In genomic region chrX:16012250-16012649, GRCh38 we compare ENCODE assay signal across 32 cellular contexts.
"Had no signal": no experiment of that assay in that cellular context is flagged by ENCODE, and none has a peak within 500 bp of the region (broad histone marks: within the 10 kb centered on the region; RNA-seq: fewer than 3 reads in every experiment).

No MANE protein-coding gene starts in this region.

- H3K4me3 ChIP-seq: adrenal gland, body of pancreas, colonic mucosa, esophagus squamous epithelium, gastroesophageal sphincter had no signal

- H3K27me3 Mint-ChIP-seq: activated B cell treated with CpG ODN at 0.5 μM for 24 hours; activated CD8-positive, alpha-beta T cell treated with anti-CD3 and anti-CD28 coated beads for 36 hours; activated naive CD4-positive, alpha-beta T cell treated with anti-CD3 and anti-CD28 coated beads, Interleukin-2, amount 50 U/mL, for 24 hours; activated naive CD8-positive, alpha-beta T cell treated with anti-CD3 and anti-CD28 coated beads for 36 hours; activated naive CD8-positive, alpha-beta T cell treated with anti-CD3 and anti-CD28 coated beads, Interleukin-2, amount 50 U/mL, for 24 hours; activated T-helper 17 cell treated with anti-CD3 and anti-CD28 coated beads, Interleukin-2, amount 50 U/mL, for 72 hours; T-helper 17 cell had no signal

- H3K4me3 Mint-ChIP-seq: activated B cell treated with CpG ODN at 0.5 μM for 24 hours; activated CD8-positive, alpha-beta T cell treated with anti-CD3 and anti-CD28 coated beads for 36 hours; activated naive CD4-positive, alpha-beta T cell treated with anti-CD3 and anti-CD28 coated beads for 36 hours; activated naive CD4-positive, alpha-beta T cell treated with anti-CD3 and anti-CD28 coated beads, Interleukin-2, amount 50 U/mL, for 24 hours; activated naive CD8-positive, alpha-beta T cell treated with anti-CD3 and anti-CD28 coated beads for 36 hours; activated naive CD8-positive, alpha-beta T cell treated with anti-CD3 and anti-CD28 coated beads, Interleukin-2, amount 50 U/mL, for 24 hours; activated T-cell treated with anti-CD3 and anti-CD28 coated beads, Interleukin-2, amount 50 U/mL, for 4 hours; activated T-helper 17 cell treated with anti-CD3 and anti-CD28 coated beads, Interleukin-2, amount 50 U/mL, for 72 hours; T-helper 17 cell; T-helper 2 cell treated with Interferon-gamma antibody and Interleukin-4, amounts not matched to agents 5 μg/mL and 100 μg/mL, for 36 hours had no signal

- H3K9me3 ChIP-seq: adrenal gland, body of pancreas, colonic mucosa, esophagus squamous epithelium, gastroesophageal sphincter had no signal

- H3K27ac Mint-ChIP-seq: activated B cell treated with CpG ODN at 0.5 μM for 24 hours; activated CD8-positive, alpha-beta T cell treated with anti-CD3 and anti-CD28 coated beads for 36 hours; activated naive CD4-positive, alpha-beta T cell treated with anti-CD3 and anti-CD28 coated beads for 36 hours; activated naive CD4-positive, alpha-beta T cell treated with anti-CD3 and anti-CD28 coated beads, Interleukin-2, amount 50 U/mL, for 24 hours; activated naive CD8-positive, alpha-beta T cell treated with anti-CD3 and anti-CD28 coated beads for 36 hours; activated naive CD8-positive, alpha-beta T cell treated with anti-CD3 and anti-CD28 coated beads, Interleukin-2, amount 50 U/mL, for 24 hours; activated T-helper 17 cell treated with anti-CD3 and anti-CD28 coated beads, Interleukin-2, amount 50 U/mL, for 72 hours; T-helper 17 cell; T-helper 2 cell treated with Interferon-gamma antibody and Interleukin-4, amounts not matched to agents 5 μg/mL and 100 μg/mL, for 36 hours had no signal

- H3K36me3 ChIP-seq: adrenal gland, colonic mucosa, esophagus squamous epithelium, gastroesophageal sphincter, WERI-Rb-1 had no signal

- ATAC-seq: activated CD4-positive, CD25-positive, alpha-beta regulatory T cell treated with anti-CD3 and anti-CD28 coated beads, Interleukin-2, amount 50 U/mL, for 24 hours; activated CD8-positive, alpha-beta T cell treated with anti-CD3 and anti-CD28 coated beads for 36 hours; activated naive CD8-positive, alpha-beta T cell treated with anti-CD3 and anti-CD28 coated beads, Interleukin-2, amount 50 U/mL, for 24 hours; activated T-cell treated with anti-CD3 and anti-CD28 coated beads, Interleukin-2, amount 50 U/mL, for 4 hours; activated T-helper 17 cell treated with anti-CD3 and anti-CD28 coated beads, Interleukin-2, amount 50 U/mL, for 72 hours; body of pancreas; gastroesophageal sphincter; T-helper 17 cell had no signal

- H3K9me3 Mint-ChIP-seq: activated B cell treated with CpG ODN at 0.5 μM for 24 hours; activated CD8-positive, alpha-beta T cell treated with anti-CD3 and anti-CD28 coated beads for 36 hours; activated naive CD4-positive, alpha-beta T cell treated with anti-CD3 and anti-CD28 coated beads for 36 hours; activated naive CD4-positive, alpha-beta T cell treated with anti-CD3 and anti-CD28 coated beads, Interleukin-2, amount 50 U/mL, for 24 hours; activated naive CD8-positive, alpha-beta T cell treated with anti-CD3 and anti-CD28 coated beads for 36 hours; activated naive CD8-positive, alpha-beta T cell treated with anti-CD3 and anti-CD28 coated beads, Interleukin-2, amount 50 U/mL, for 24 hours; activated T-cell treated with anti-CD3 and anti-CD28 coated beads, Interleukin-2, amount 50 U/mL, for 4 hours; activated T-helper 17 cell treated with anti-CD3 and anti-CD28 coated beads, Interleukin-2, amount 50 U/mL, for 72 hours; T-helper 2 cell treated with Interferon-gamma antibody and Interleukin-4, amounts not matched to agents 5 μg/mL and 100 μg/mL, for 36 hours had no signal

- DNase-seq: activated B cell treated with CpG ODN at 0.5 μM for 24 hours; activated CD4-positive, alpha-beta T cell treated with anti-CD3 and anti-CD28 coated beads for 48 hours; activated CD4-positive, alpha-beta T cell treated with anti-CD3 and anti-CD28 coated beads, Interleukin-2, amount 50 U/mL, for 1 hour; activated CD4-positive, alpha-beta T cell treated with anti-CD3 and anti-CD28 coated beads, Interleukin-2, amount 50 U/mL, for 48 hours; activated CD8-positive, alpha-beta memory T cell treated with anti-CD3 and anti-CD28 coated beads for 24 hours; activated CD8-positive, alpha-beta T cell treated with anti-CD3 and anti-CD28 coated beads for 36 hours; activated effector memory CD4-positive, alpha-beta T cell treated with Interleukin-2 at 50 U/mL for 16 hours; activated gamma-delta T cell treated with Interleukin-2 at 50 U/mL for 16 hours; activated naive CD4-positive, alpha-beta T cell treated with anti-CD3 and anti-CD28 coated beads for 36 hours; activated naive CD8-positive, alpha-beta T cell treated with anti-CD3 and anti-CD28 coated beads for 36 hours; activated naive CD8-positive, alpha-beta T cell treated with anti-CD3 and anti-CD28 coated beads, Interleukin-2, amount 50 U/mL, for 24 hours; activated T-cell treated with anti-CD3 and anti-CD28 coated beads, Interleukin-2, amount 50 U/mL, for 4 hours; adrenal gland; amygdala; aorta; body of pancreas; caudate nucleus; colonic mucosa; effector CD8-positive, alpha-beta T cell; esophagus squamous epithelium; foreskin melanocyte; T-helper 1 cell; T-helper 17 cell; T1000; WERI-Rb-1 had no signal

- H3K4me1 Mint-ChIP-seq: activated B cell treated with CpG ODN at 0.5 μM for 24 hours; activated naive CD4-positive, alpha-beta T cell treated with anti-CD3 and anti-CD28 coated beads, Interleukin-2, amount 50 U/mL, for 24 hours; activated naive CD8-positive, alpha-beta T cell treated with anti-CD3 and anti-CD28 coated beads for 36 hours; activated naive CD8-positive, alpha-beta T cell treated with anti-CD3 and anti-CD28 coated beads, Interleukin-2, amount 50 U/mL, for 24 hours; activated T-helper 17 cell treated with anti-CD3 and anti-CD28 coated beads, Interleukin-2, amount 50 U/mL, for 72 hours; T-helper 17 cell had no signal

- H3K36me3 Mint-ChIP-seq: activated naive CD4-positive, alpha-beta T cell treated with anti-CD3 and anti-CD28 coated beads, Interleukin-2, amount 50 U/mL, for 24 hours; activated naive CD8-positive, alpha-beta T cell treated with anti-CD3 and anti-CD28 coated beads for 36 hours had no signal

- H3K4me1 ChIP-seq: adrenal gland, body of pancreas, colonic mucosa, esophagus squamous epithelium, gastroesophageal sphincter had no signal

- FAIRE-seq: endometrium, endothelial cell of umbilical vein had no signal
